Comparison of ENCODE assay signal across 30 cellular contexts in genomic region chr2:205408690-205409089, GRCh38.
DNase-seq lines count a peak whose midpoint lies in the region; ATAC-seq, FAIRE-seq and TF ChIP-seq lines count a peak whose summit lies in the region.
"Had no signal": no experiment of that assay in that cellular context is flagged by ENCODE, and none has a peak within 500 bp of the region (broad histone marks: within the 10 kb centered on the region; RNA-seq: fewer than 3 reads in every experiment).

No MANE protein-coding gene starts in this region.

- DNase-seq in DMS79 treated with DMSO at 0.1 percent for 48 hours (lab: John Stamatoyannopoulos, UW), result peak; percentile 35
- no peak for DNase-seq in DMS79 (lab: John Stamatoyannopoulos, UW)
- peak; percentile 67 for DNase-seq in astrocyte (ENCODE audit: low read depth)
- DNase-seq in fibroblast of villous mesenchyme (ENCODE audit: low read depth), result peak; percentile 43
- DNase-seq in NCI-H1092 (lab: John Stamatoyannopoulos, UW), result no peak
- no peak for DNase-seq in NCI-H1694 (lab: John Stamatoyannopoulos, UW)
- no peak for DNase-seq in sciatic nerve (ENCODE audit: low spot score)
- DNase-seq in NCI-H748 treated with DMSO at 0.1 percent for 48 hours (lab: John Stamatoyannopoulos, UW), result no peak
- DNase-seq: activated CD8-positive, alpha-beta T cell treated with anti-CD3 and anti-CD28 coated beads for 36 hours; activated naive CD4-positive, alpha-beta T cell treated with anti-CD3 and anti-CD28 coated beads, Interleukin-2, amount 50 U/mL, for 16 hours; amygdala; effector memory CD4-positive, alpha-beta T cell; lower lobe of right lung; naive thymus-derived CD8-positive, alpha-beta T cell; NCI-H2029; NCI-H526 treated with DMSO at 0.1 percent for 48 hours; nucleus accumbens; stimulated activated naive B cell treated with anti-CD40 and anti-IgM and Interleukin-4, amounts not matched to agents 10 μg/mL and 1 μg/mL and 100 μg/mL, for 72 hours; substantia nigra; trophoblast cell had no signal

- no peak overlapping the region for H3K27ac ChIP-seq in astrocyte (ENCODE audit: low read depth, low read length)
- H3K27ac ChIP-seq: 22Rv1, coronary artery, epithelial cell of prostate, foreskin keratinocyte, lower lobe of right lung had no signal

- H3K79me2 ChIP-seq in astrocyte (ENCODE audit: insufficient read depth, low read length), result no peaks in the 10 kb centered on the region

- H3K4me2 ChIP-seq in astrocyte (ENCODE audit: low read length), result no peak overlapping the region

- H2AFZ ChIP-seq in astrocyte (ENCODE audit: low read depth, low read length), result no peak overlapping the region

- no peaks in the 10 kb centered on the region for H3K9me3 Mint-ChIP-seq in astrocyte (ENCODE audit: unreplicated experiment)
- H3K9me3 Mint-ChIP-seq: activated CD8-positive, alpha-beta T cell treated with anti-CD3 and anti-CD28 coated beads for 36 hours; activated T-helper 17 cell treated with anti-CD3 and anti-CD28 coated beads, Interleukin-2, amount 50 U/mL, for 72 hours; stimulated activated naive B cell treated with anti-CD40 and anti-IgM and Interleukin-4, amounts not matched to agents 10 μg/mL and 1 μg/mL and 100 μg/mL, for 72 hours; T-helper 2 cell treated with Interferon-gamma antibody and Interleukin-4, amounts not matched to agents 5 μg/mL and 100 μg/mL, for 36 hours had no signal

- H3K9ac ChIP-seq in astrocyte (ENCODE audit: low read length), result no peak overlapping the region

- H3K36me3 ChIP-seq in astrocyte (ENCODE audit: insufficient read depth, low read length), result no peaks in the 10 kb centered on the region
- H3K36me3 ChIP-seq: lower lobe of right lung, MG63 had no signal

- H4K20me1 ChIP-seq in astrocyte (ENCODE audit: insufficient read depth, low read length), result no peaks in the 10 kb centered on the region

- H3K9me3 ChIP-seq in astrocyte (ENCODE audit: insufficient read depth, low read depth, low read length), result no peaks in the 10 kb centered on the region
- H3K9me3 ChIP-seq: lower lobe of right lung, MG63 had no signal

- no peak for FAIRE-seq in astrocyte (lab: Jason Lieb, UNC)
- FAIRE-seq: HTR-8/SVneo, K562 had no signal

- no peak overlapping the region for H3K27ac Mint-ChIP-seq in astrocyte (ENCODE audit: unreplicated experiment)
- H3K27ac Mint-ChIP-seq: activated CD8-positive, alpha-beta T cell treated with anti-CD3 and anti-CD28 coated beads for 36 hours; activated T-helper 17 cell treated with anti-CD3 and anti-CD28 coated beads, Interleukin-2, amount 50 U/mL, for 72 hours; naive thymus-derived CD8-positive, alpha-beta T cell; stimulated activated naive B cell treated with anti-CD40 and anti-IgM and Interleukin-4, amounts not matched to agents 10 μg/mL and 1 μg/mL and 100 μg/mL, for 72 hours; T-helper 2 cell treated with Interferon-gamma antibody and Interleukin-4, amounts not matched to agents 5 μg/mL and 100 μg/mL, for 36 hours had no signal

- peaks cover 19% of the 10 kb centered on the region for H3K4me1 ChIP-seq in astrocyte (ENCODE audit: insufficient read depth, low read length)
- H3K4me1 ChIP-seq: lower lobe of right lung had no signal

- H3K4me1 Mint-ChIP-seq in astrocyte (ENCODE audit: low read depth, unreplicated experiment), result peaks cover 10% of the 10 kb centered on the region
- H3K4me1 Mint-ChIP-seq: activated T-helper 17 cell treated with anti-CD3 and anti-CD28 coated beads, Interleukin-2, amount 50 U/mL, for 72 hours; naive thymus-derived CD8-positive, alpha-beta T cell; stimulated activated naive B cell treated with anti-CD40 and anti-IgM and Interleukin-4, amounts not matched to agents 10 μg/mL and 1 μg/mL and 100 μg/mL, for 72 hours had no signal

- H3K36me3 Mint-ChIP-seq in astrocyte (ENCODE audit: low read depth, unreplicated experiment), result no peaks in the 10 kb centered on the region
- H3K36me3 Mint-ChIP-seq: stimulated activated naive B cell treated with anti-CD40 and anti-IgM and Interleukin-4, amounts not matched to agents 10 μg/mL and 1 μg/mL and 100 μg/mL, for 72 hours had no signal

- no peak for ATAC-seq in sciatic nerve
- ATAC-seq: activated CD8-positive, alpha-beta T cell treated with anti-CD3 and anti-CD28 coated beads for 36 hours; activated T-helper 17 cell treated with anti-CD3 and anti-CD28 coated beads, Interleukin-2, amount 50 U/mL, for 72 hours; K562; lower lobe of right lung; naive thymus-derived CD8-positive, alpha-beta T cell; Right ventricle myocardium inferior; stimulated activated naive B cell treated with anti-CD40 and anti-IgM and Interleukin-4, amounts not matched to agents 10 μg/mL and 1 μg/mL and 100 μg/mL, for 72 hours had no signal

- peaks cover 2% of the 10 kb centered on the region for H3K27me3 Mint-ChIP-seq in astrocyte (ENCODE audit: low read depth, unreplicated experiment)
- H3K27me3 Mint-ChIP-seq: activated CD8-positive, alpha-beta T cell treated with anti-CD3 and anti-CD28 coated beads for 36 hours had no signal

- no peak overlapping the region for H3K4me3 Mint-ChIP-seq in astrocyte (ENCODE audit: unreplicated experiment)
- H3K4me3 Mint-ChIP-seq: activated CD8-positive, alpha-beta T cell treated with anti-CD3 and anti-CD28 coated beads for 36 hours; activated T-helper 17 cell treated with anti-CD3 and anti-CD28 coated beads, Interleukin-2, amount 50 U/mL, for 72 hours; naive thymus-derived CD8-positive, alpha-beta T cell; stimulated activated naive B cell treated with anti-CD40 and anti-IgM and Interleukin-4, amounts not matched to agents 10 μg/mL and 1 μg/mL and 100 μg/mL, for 72 hours; T-helper 2 cell treated with Interferon-gamma antibody and Interleukin-4, amounts not matched to agents 5 μg/mL and 100 μg/mL, for 36 hours had no signal

- TF ChIP-seq CTCF in astrocyte (IDR thresholded peaks at IDR 0.05; ENCODE audit: insufficient read depth, low read depth, low read length) (no peak), fibroblast of villous mesenchyme (IDR thresholded peaks at IDR 0.05; ENCODE audit: insufficient read depth, low read depth, low read length) (no peak)

- intact Hi-C loops in sciatic nerve (cut with DNase I), result no loop called here

- H3K27me3 ChIP-seq in astrocyte (ENCODE audit: insufficient read depth, low read length), result no peaks in the 10 kb centered on the region
- H3K27me3 ChIP-seq: foreskin keratinocyte, MG63 had no signal

- H3K4me3 ChIP-seq in astrocyte (ENCODE audit: insufficient read depth, low read depth, low read length), result no peak overlapping the region
- H3K4me3 ChIP-seq in fibroblast of villous mesenchyme (ENCODE audit: low read depth, low read length), result no peak overlapping the region
- H3K4me3 ChIP-seq: coronary artery, K562, lower lobe of right lung, MG63 had no signal

Comparison
In these comparisons a context has a peak if more than half of its experiments do, and no peak if none do; other contexts are left out.
1. DNase-seq: peak in DMS79 treated with DMSO at 0.1 percent for 48 hours (single experiment), astrocyte (single experiment) and fibroblast of villous mesenchyme (single experiment); none in DMS79 (single experiment), NCI-H1092 (single experiment), NCI-H1694 (single experiment), sciatic nerve (single experiment) and NCI-H748 treated with DMSO at 0.1 percent for 48 hours (single experiment).